In genomic region chr16:89217388-89218191, GRCh38 we compare ENCODE assay signal across 1 cellular context.
TF ChIP-seq lines count a peak whose summit lies in the region.

TSS of gene ZNF778 (plus strand) at chr16:89217703. CDS start at chr16:89221128, 3,425 bp downstream.

TF ChIP-seq in HepG2, 621 proteins besides CTCF, POLR2A, EP300 and RAD21 (continued from another document):
- peak; percentile 43; the same call in 1 of the 2 replicates for TF ChIP-seq ZBTB49 (CRISPR knock-in tag; IDR thresholded peaks at IDR 0.05; ENCODE audit: borderline replicate concordance)
